In the genomic region with DNA sequence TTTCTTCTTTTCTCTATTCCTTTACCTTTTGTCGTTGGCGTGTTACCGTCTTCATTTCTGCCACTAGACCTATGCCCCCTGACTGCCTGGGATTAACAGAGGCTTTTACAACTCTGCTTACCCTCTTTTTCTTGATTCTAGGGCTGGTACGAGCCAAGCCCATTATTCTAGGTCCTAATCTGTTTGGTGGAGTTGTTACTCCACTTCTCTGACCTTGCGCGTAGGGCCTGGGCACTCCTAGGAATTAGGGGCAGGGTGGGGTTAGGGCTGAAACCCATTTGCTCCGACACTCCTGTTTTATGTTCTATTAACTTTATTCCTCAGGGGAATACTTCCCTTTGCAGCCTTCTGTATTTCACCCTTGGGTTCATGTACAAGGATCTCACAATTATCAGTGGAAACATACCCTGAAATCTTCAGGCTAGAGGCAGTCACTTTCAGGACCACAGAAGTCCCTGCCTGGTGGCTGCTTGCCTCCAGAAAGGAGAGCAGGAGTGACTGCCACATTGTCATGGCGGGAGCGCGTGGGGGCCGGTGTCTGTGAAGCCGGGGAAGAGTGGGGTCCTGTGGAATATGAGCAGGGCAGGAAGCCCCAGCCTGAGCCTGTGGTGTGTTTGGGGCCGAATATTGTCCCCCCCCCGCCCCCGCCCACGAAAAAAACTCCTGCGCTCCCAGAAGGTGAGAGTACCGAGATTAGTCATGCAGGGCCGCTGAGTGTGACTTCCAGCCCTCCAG, we compare ENCODE assay signal across 8 cellular contexts. TPM values are rescaled to one million over a fixed set of nuclear protein-coding genes. Genes with fewer than 3 reads are reported as not detected.
DNase-seq lines count a peak whose midpoint lies in the region; ATAC-seq and TF ChIP-seq lines count a peak whose summit lies in the region.

No MANE protein-coding gene starts in this region.

- no peak overlapping the region for H2BK120ac ChIP-seq in mesenchymal stem cell (ENCODE audit: low read depth, low read length)

- H3K27ac ChIP-seq in BLaER1 treated with 17β-estradiol and CSF1 and Interleukin-3, amounts not matched to agents 10 nM and 100 nM, result peak overlapping the region in 6 of 11 experiments; percentile 77 to 88 (median 86); a peak in 12 of 22 replicates
- H3K27ac ChIP-seq in breast epithelium (peak overlapping the region; percentile 57 to 63), mesenchymal stem cell (ENCODE audit: low read length, poor library complexity, severe bottlenecking) (no peak overlapping the region), aorta (ENCODE audit: low read depth in 1 of 2, low read length in 2 of 2) (no peak overlapping the region)

- H3K36me3 ChIP-seq in BLaER1 treated with 17β-estradiol and CSF1 and Interleukin-3, amounts not matched to agents 10 nM and 100 nM, result no peaks in the 10 kb centered on the region
- H3K36me3 ChIP-seq in breast epithelium (no peaks in the 10 kb centered on the region), mesenchymal stem cell (ENCODE audit: control insufficient read depth in 1 of 2, insufficient read depth in 2 of 2, low read depth in 1 of 2, low read length in 2 of 2) (no peaks in the 10 kb centered on the region), aorta (ENCODE audit: control insufficient read depth in 1 of 2, insufficient read depth in 2 of 2, low read length in 1 of 2) (no peaks in the 10 kb centered on the region)

- no peak overlapping the region for H3K4ac ChIP-seq in mesenchymal stem cell (ENCODE audit: low read depth in 1 of 2, low read length in 2 of 2)

- H2AK5ac ChIP-seq in mesenchymal stem cell (ENCODE audit: low read length, severe bottlenecking), result no peak overlapping the region

- DNase-seq in breast epithelium (ENCODE audit: low spot score in 2 of 2) (no peak), mesenchymal stem cell (peak; percentile 11), aorta (no peak), EL (no peak), germinal center (ENCODE audit: low spot score) (no peak)

- H3K9ac ChIP-seq in BLaER1 treated with 17β-estradiol and CSF1 and Interleukin-3, amounts not matched to agents 10 nM and 100 nM, result peak overlapping the region; percentile 49 to 91 (median 77); a peak in 16 of 22 replicates
- peak overlapping the region; percentile 86 for H3K9ac ChIP-seq in mesenchymal stem cell (ENCODE audit: low read length)

- H4K20me1 ChIP-seq in BLaER1 treated with 17β-estradiol and CSF1 and Interleukin-3, amounts not matched to agents 10 nM and 100 nM, result 0 out of 22 replicates have a peak, but pooled peaks cover 0 to 8% (median 0%) of the 10 kb centered on the region in 11 experiments

- H3K4me2 ChIP-seq in BLaER1 treated with 17β-estradiol and CSF1 and Interleukin-3, amounts not matched to agents 10 nM and 100 nM, result peak overlapping the region; percentile 82 to 98 (median 95)
- H3K4me2 ChIP-seq in mesenchymal stem cell (ENCODE audit: low read length, poor library complexity, severe bottlenecking), result peak overlapping the region; percentile 100

- H3K4me3 ChIP-seq in BLaER1 treated with 17β-estradiol and CSF1 and Interleukin-3, amounts not matched to agents 10 nM and 100 nM, result peak overlapping the region; percentile 52 to 84 (median 66)
- peak overlapping the region; percentile 60 to 77 (median 69) for H3K4me3 ChIP-seq in breast epithelium
- H3K4me3 ChIP-seq in mesenchymal stem cell (ENCODE audit: insufficient read depth in 1 of 2, low read depth in 1 of 2, low read length in 2 of 2), result peak overlapping the region; percentile 70 to 89
- peak overlapping the region; percentile 37 to 58 for H3K4me3 ChIP-seq in aorta (ENCODE audit: low read length in 2 of 2)

- peaks cover 10 to 44% (median 17%) of the 10 kb centered on the region in 10 experiments for H3K4me1 ChIP-seq in BLaER1 treated with 17β-estradiol and CSF1 and Interleukin-3, amounts not matched to agents 10 nM and 100 nM
- H3K4me1 ChIP-seq in breast epithelium (no peaks in the 10 kb centered on the region), mesenchymal stem cell (ENCODE audit: control insufficient read depth, insufficient read depth, low read depth, low read length) (peaks cover 14% of the 10 kb centered on the region), aorta (ENCODE audit: control insufficient read depth in 1 of 2, insufficient read depth in 2 of 2, low read length in 2 of 2) (no peaks in the 10 kb centered on the region)

- peak overlapping the region in 1 of 2 experiments; percentile 83 for H3K23ac ChIP-seq in mesenchymal stem cell (ENCODE audit: low read length in 2 of 2)

- H4K91ac ChIP-seq in mesenchymal stem cell (ENCODE audit: low read length), result no peak overlapping the region

- H3K79me1 ChIP-seq in mesenchymal stem cell (replicated peaks; ENCODE audit: low read length, poor library complexity, severe bottlenecking), result no peaks in the 10 kb centered on the region

- peak overlapping the region; percentile 91 for H2AFZ ChIP-seq in mesenchymal stem cell (ENCODE audit: low read depth, low read length)

- TF ChIP-seq POLR2A in breast epithelium (IDR thresholded peaks at IDR 0.05), result no peak

- H3K18ac ChIP-seq in mesenchymal stem cell (ENCODE audit: low read depth in 1 of 2, low read length in 2 of 2), result peak overlapping the region in 1 of 2 experiments; percentile 80

- H2BK5ac ChIP-seq in mesenchymal stem cell (ENCODE audit: low read depth, low read length, poor library complexity, severe bottlenecking), result no peak overlapping the region

- no peak overlapping the region for H3K14ac ChIP-seq in mesenchymal stem cell (ENCODE audit: low read length in 2 of 2)

- H2BK15ac ChIP-seq in mesenchymal stem cell (ENCODE audit: low read depth, poor library complexity, severe bottlenecking), result peak overlapping the region; percentile 92

- peaks cover 0 to 63% (median 57%) of the 10 kb centered on the region in 11 experiments; a peak in 20 of 22 replicates for H3K27me3 ChIP-seq in BLaER1 treated with 17β-estradiol and CSF1 and Interleukin-3, amounts not matched to agents 10 nM and 100 nM
- H3K27me3 ChIP-seq in breast epithelium, result peaks cover 0 to 11% of the 10 kb centered on the region in 2 donors
- H3K27me3 ChIP-seq in mesenchymal stem cell (ENCODE audit: control insufficient read depth in 1 of 2, insufficient read depth in 1 of 2, low read length in 2 of 2), result peaks cover 0 to 3% of the 10 kb centered on the region in 2 experiments
- H3K27me3 ChIP-seq in aorta (ENCODE audit: control insufficient read depth in 1 of 2, insufficient read depth in 2 of 2, low read length in 1 of 2), result no peaks in the 10 kb centered on the region

- intact Hi-C loops in breast epithelium (cut with DNase I; ENCODE audit: low total_unique reads) (no loop called here), aorta (cut with DNase I) (no loop called here)

- TF ChIP-seq CTCF in breast epithelium (IDR thresholded peaks at IDR 0.05), result no peak

- 43% methylated on average over 15 of the region's 19 CpGs for WGBS in mesenchymal stem cell
- 39 to 46% methylated on average over 19 of the region's 19 CpGs for WGBS in aorta, 2 donors

- no peaks in the 10 kb centered on the region for H3K9me3 ChIP-seq in BLaER1 treated with 17β-estradiol and CSF1 and Interleukin-3, amounts not matched to agents 10 nM and 100 nM (replicated peaks in 1 of 11)
- H3K9me3 ChIP-seq in breast epithelium (no peaks in the 10 kb centered on the region), mesenchymal stem cell (ENCODE audit: control insufficient read depth, low read length) (no peaks in the 10 kb centered on the region), aorta (ENCODE audit: control insufficient read depth, low read length) (no peaks in the 10 kb centered on the region)

- ATAC-seq in HG02870 (IDR thresholded peaks at IDR 0.05; ENCODE audit: unreplicated experiment) (peak; percentile 2), aorta (ENCODE audit: low FRiP score) (peak; percentile 8)
- ATAC-seq in activated CD4-positive, CD25-positive, alpha-beta regulatory T cell treated with anti-CD3 and anti-CD28 coated beads, Interleukin-2, amount 50 U/mL, for 24 hours, result no peak

- peak overlapping the region in 1 of 2 experiments; percentile 28 for H2BK12ac ChIP-seq in mesenchymal stem cell (ENCODE audit: low read length in 2 of 2)

- peak overlapping the region; percentile 82 for H4K8ac ChIP-seq in mesenchymal stem cell (ENCODE audit: low read length)

RNA-seq across cellular contexts. Expression of a gene that starts 0.7 kb away (rescaled TPM):
- total RNA-seq in breast epithelium (10 to 100 TPM in 2 of 3 donors, 1 to 10 TPM in 1; 3.9 to 38.9 (median 13.6) TPM), aorta (10 to 100 TPM in 1 of 2 donors, 1 to 10 TPM in 1; 9.1 to 11.8 TPM)
- 1.3 TPM for polyA plus RNA-seq in mesenchymal stem cell (2013, experiment 1 of 2)
- polyA plus RNA-seq in mesenchymal stem cell (2013, experiment 2 of 2), result 1.7 TPM
- polyA plus RNA-seq in aorta, result 1 to 10 TPM in 1 of 2 donors, under 1 TPM in 1; 0.72 to 6.8 TPM

RNA-seq across cellular contexts. Expression of a gene that starts 49.1 kb away (rescaled TPM):
- total RNA-seq in breast epithelium (10 to 100 TPM; 20.6 to 26.2 (median 22.4) TPM), aorta (10 to 100 TPM in 1 of 2 donors, 1 to 10 TPM in 1; 9.9 to 16.9 TPM)
- 19.4 TPM for polyA plus RNA-seq in mesenchymal stem cell (2013, experiment 1 of 2)
- polyA plus RNA-seq in mesenchymal stem cell (2013, experiment 2 of 2), result 18.8 TPM
- polyA plus RNA-seq in aorta, result 10 to 100 TPM; 31.9 to 34.7 TPM

Comparison
In these comparisons a context has a peak if more than half of its experiments do, and no peak if none do; other contexts are left out.
1. H3K27ac ChIP-seq: peak in BLaER1 treated with 17β-estradiol and CSF1 and Interleukin-3, amounts not matched to agents 10 nM and 100 nM (6 of 11) and breast epithelium (2 of 2); none in mesenchymal stem cell (single experiment) and aorta (0 of 2).
2. ATAC-seq: peak in HG02870 (single experiment) and aorta (single experiment); none in activated CD4-positive, CD25-positive, alpha-beta regulatory T cell treated with anti-CD3 and anti-CD28 coated beads, Interleukin-2, amount 50 U/mL, for 24 hours (0 of 2).
3. Peak in every context shown above with its lines, with median percentiles within 50 percentile points of each other: H3K4me3 ChIP-seq.